1 cellular context compared by ENCODE assay signal in genomic region chr1:65704318-65704717, GRCh38.
TF ChIP-seq lines count a peak whose summit lies in the region.

No MANE protein-coding gene starts in this region.

TF ChIP-seq in GM23338, 12 proteins besides CTCF, POLR2A, EP300 and RAD21 (continued from another document):
- TF ChIP-seq ZNF462 (CRISPR knock-in tag; IDR thresholded peaks at IDR 0.05) (no peak), POLR2AphosphoS5 (IDR thresholded peaks at IDR 0.05; ENCODE audit: low read depth) (no peak), NANOG (IDR thresholded peaks at IDR 0.05; ENCODE audit: borderline replicate concordance) (no peak), ETS1 (IDR thresholded peaks at IDR 0.05) (no peak)
